8 cellular contexts compared by ENCODE assay signal in the genomic region with DNA sequence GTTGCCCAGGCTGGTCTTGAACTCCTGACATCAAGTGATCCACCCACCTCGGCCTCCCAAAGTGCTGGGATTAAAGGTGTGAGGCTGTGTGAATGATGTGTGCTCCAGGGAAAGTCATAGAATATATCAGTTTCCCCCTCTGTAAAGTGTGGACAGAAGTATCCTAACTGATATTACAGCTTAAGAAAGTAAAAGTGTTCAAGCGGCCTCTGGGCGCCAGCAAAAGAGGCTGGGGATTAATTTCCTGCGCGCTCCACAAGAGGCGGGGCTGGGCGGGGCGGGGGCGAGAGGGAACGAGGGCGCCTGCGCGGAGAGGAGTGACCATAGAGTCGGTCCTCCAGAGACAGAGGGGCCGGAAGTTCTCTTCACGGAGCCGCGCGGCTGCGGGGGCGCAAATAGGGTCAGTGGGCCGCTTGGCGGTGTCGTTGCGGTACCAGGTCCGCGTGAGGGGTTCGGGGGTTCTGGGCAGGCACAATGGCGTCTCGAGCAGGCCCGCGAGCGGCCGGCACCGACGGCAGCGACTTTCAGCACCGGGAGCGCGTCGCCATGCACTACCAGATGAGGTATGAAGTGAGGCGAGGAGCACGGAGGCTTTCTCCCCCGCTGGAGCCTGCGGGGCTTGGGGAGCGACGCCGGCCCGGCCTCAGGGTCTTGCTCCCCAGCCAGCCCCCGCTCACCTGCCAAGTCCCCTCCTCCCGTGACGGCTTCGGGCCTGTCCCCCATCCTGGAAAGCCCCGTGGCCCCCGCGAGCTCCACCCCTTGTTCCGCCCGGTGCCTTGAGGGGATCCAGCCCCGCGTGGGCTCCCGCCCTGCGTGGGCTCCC. TPM values are rescaled to one million over a fixed set of nuclear protein-coding genes. Genes with fewer than 3 reads are reported as not detected.
DNase-seq lines count a peak whose midpoint lies in the region.

A gene (plus strand): TSS at position 362 of the 823 bp plus-strand sequence. CDS start 113 bp downstream, at position 475.

- in situ Hi-C loops in SK-MEL-5 (cut with HindIII; ENCODE audit: low pct_unique_long_range_greater_than_20kb, low sequenced_read_pairs) = no loop called here

- DNase-seq in ELR (ENCODE audit: low read depth) (peak; percentile 90), H4 (ENCODE audit: low spot score) (peak; percentile 68), LoVo (ENCODE audit: low spot score) (peak; percentile 87), SK-MEL-5 (ENCODE audit: low read depth, low spot score) (peak; percentile 89), foreskin melanocyte (peak; percentile 78)
- peak; percentile 87 to 92 (median 92) for DNase-seq in activated naive CD4-positive, alpha-beta T cell (lab: John Stamatoyannopoulos, UW)

- H3K9ac ChIP-seq in stomach smooth muscle (ENCODE audit: low read length in 2 of 2) = peak within 1 kb of the TSS; percentile 91 to 96

- H3K4me3 ChIP-seq in neuron (ENCODE audit: low read length) (peak within 1 kb of the TSS; percentile 89), stomach smooth muscle (ENCODE audit: low read length in 2 of 2) (peak within 1 kb of the TSS; percentile 90 to 92)

- H3K27ac ChIP-seq in stomach smooth muscle (ENCODE audit: low read length) = peak within 1 kb of the TSS; percentile 90

- no peaks in the 10 kb centered on the region for H3K9me3 ChIP-seq in neuron (ENCODE audit: low read length)
- no peaks in the 10 kb centered on the region for H3K9me3 ChIP-seq in stomach smooth muscle (ENCODE audit: control insufficient read depth in 2 of 2, low read length in 2 of 2)

- H3K4me1 ChIP-seq in neuron (ENCODE audit: insufficient read depth, low read length) = no peaks in the 10 kb centered on the region
- peaks cover 6% of the 10 kb centered on the region for H3K4me1 ChIP-seq in stomach smooth muscle (ENCODE audit: control insufficient read depth, insufficient read depth, low read length)

- H3K36me3 ChIP-seq in neuron (ENCODE audit: insufficient read depth, low read length) (peaks cover 25% of the 10 kb centered on the region), stomach smooth muscle (ENCODE audit: control insufficient read depth in 2 of 2, insufficient read depth in 2 of 2, low read length in 2 of 2) (peaks cover 10 to 15% of the 10 kb centered on the region in 2 donors)

- H3K27me3 ChIP-seq in neuron (ENCODE audit: insufficient read depth, low read length) (peaks cover 10% of the 10 kb centered on the region), stomach smooth muscle (ENCODE audit: control insufficient read depth in 1 of 2, insufficient read depth in 2 of 2, low read length in 2 of 2) (no peaks in the 10 kb centered on the region)

- peak within 1 kb of the TSS; percentile 74 for H2AFZ ChIP-seq in neuron (ENCODE audit: low read depth, low read length)

RNA-seq across cellular contexts. Expression of the gene that starts here (rescaled TPM):
- total RNA-seq in H4 (2014; rRNA removed; shearing (Covaris generic)) = 35.7 and 46.1 TPM in 2 replicates
- total RNA-seq in SK-MEL-5 (2014; rRNA removed; shearing (Covaris generic)) = 42.9 and 45.2 TPM in 2 replicates
- 53.2 and 61.3 TPM in 2 replicates for polyA plus RNA-seq in SK-MEL-5 (2015; cell fraction: cytosol; rRNA removed)
- 13.6 and 20.1 TPM in 2 replicates for polyA plus RNA-seq in SK-MEL-5 (2015; cell fraction: nucleus; rRNA removed)

Comparison
In these comparisons a context has a peak if more than half of its experiments do, and no peak if none do; other contexts are left out.
1. Peak in every context shown above with its lines: DNase-seq, H3K4me3 ChIP-seq and H3K27ac ChIP-seq.